In genomic region chr4:24010994-24011393, GRCh38 we compare ENCODE assay signal across 28 cellular contexts.
"Had no signal": no experiment of that assay in that cellular context is flagged by ENCODE, and none has a peak within 500 bp of the region (broad histone marks: within the 10 kb centered on the region; RNA-seq: fewer than 3 reads in every experiment).

No MANE protein-coding gene starts in this region.

- H3K27me3 Mint-ChIP-seq: activated CD4-positive, alpha-beta T cell treated with anti-CD3 and anti-CD28 coated beads, Interleukin-2, amount 10 ng/mL, durations not matched to agents 7 days and 5 days; activated naive CD4-positive, alpha-beta T cell treated with anti-CD3 and anti-CD28 coated beads, Interleukin-2, amount 50 U/mL, for 24 hours; activated naive CD8-positive, alpha-beta T cell treated with anti-CD3 and anti-CD28 coated beads, Interleukin-2, amount 10 ng/mL, durations not matched to agents 7 days and 5 days; activated T-cell treated with anti-CD3 and anti-CD28 coated beads, Interleukin-2, amount 50 U/mL, for 24 hours; central memory CD8-positive, alpha-beta T cell had no signal

- H3K4me1 Mint-ChIP-seq: activated CD4-positive, alpha-beta T cell treated with anti-CD3 and anti-CD28 coated beads for 36 hours; activated CD4-positive, alpha-beta T cell treated with anti-CD3 and anti-CD28 coated beads, Interleukin-2, amount 10 ng/mL, durations not matched to agents 7 days and 5 days; activated naive CD4-positive, alpha-beta T cell treated with anti-CD3 and anti-CD28 coated beads, Interleukin-2, amount 50 U/mL, for 24 hours; activated naive CD8-positive, alpha-beta T cell treated with anti-CD3 and anti-CD28 coated beads, Interleukin-2, amount 10 ng/mL, durations not matched to agents 7 days and 5 days; central memory CD8-positive, alpha-beta T cell had no signal

- H3K4me1 ChIP-seq: ascending aorta, Peyer's patch had no signal

- DNase-seq: activated CD4-positive, alpha-beta T cell treated with anti-CD3 and anti-CD28 coated beads for 36 hours; activated CD4-positive, alpha-beta T cell treated with anti-CD3 and anti-CD28 coated beads, Interleukin-2, amount 10 ng/mL, durations not matched to agents 7 days and 5 days; activated CD4-positive, alpha-beta T cell treated with anti-CD3 and anti-CD28 coated beads, Interleukin-2, amount 50 U/mL, for 48 hours; activated CD8-positive, alpha-beta T cell treated with anti-CD3 and anti-CD28 coated beads, Interleukin-2, amount 10 ng/mL, durations not matched to agents 7 days and 5 days; activated gamma-delta T cell; activated naive CD4-positive, alpha-beta T cell treated with Interleukin-2 at 50 U/mL for 16 hours; activated naive CD8-positive, alpha-beta T cell treated with anti-CD3 and anti-CD28 coated beads, Interleukin-2, amount 10 ng/mL, durations not matched to agents 7 days and 5 days; activated T-cell treated with anti-CD3 and anti-CD28 coated beads, Interleukin-2, amount 50 U/mL, for 24 hours; amygdala; NCI-H1092 treated with DMSO at 0.1 percent for 48 hours; NCI-H146; NCI-H1930; NCI-H2081 treated with DMSO at 0.1 percent for 48 hours; NCI-H345; NCI-H524 treated with DMSO at 0.1 percent for 48 hours; PC-3; Peyer's patch; Right ventricle myocardium superior; SW 1271; T-helper 1 cell; T-helper 2 cell; T-helper 9 cell had no signal

- H3K27ac Mint-ChIP-seq: activated CD4-positive, alpha-beta T cell treated with anti-CD3 and anti-CD28 coated beads for 36 hours; activated CD4-positive, alpha-beta T cell treated with anti-CD3 and anti-CD28 coated beads, Interleukin-2, amount 10 ng/mL, durations not matched to agents 7 days and 5 days; activated CD8-positive, alpha-beta T cell treated with anti-CD3 and anti-CD28 coated beads, Interleukin-2, amount 10 ng/mL, durations not matched to agents 7 days and 5 days; activated naive CD4-positive, alpha-beta T cell treated with anti-CD3 and anti-CD28 coated beads, Interleukin-2, amount 50 U/mL, for 24 hours; activated naive CD8-positive, alpha-beta T cell treated with anti-CD3 and anti-CD28 coated beads, Interleukin-2, amount 10 ng/mL, durations not matched to agents 7 days and 5 days; activated T-cell treated with anti-CD3 and anti-CD28 coated beads, Interleukin-2, amount 50 U/mL, for 24 hours; activated T-helper 2 cell treated with anti-CD3 and anti-CD28 coated beads, Interferon-gamma antibody, Interleukin-2, Interleukin-4, amounts not matched to agents 10 μg/mL and 5 μg/mL and 100 μg/mL, durations not matched to agents 14 hours and 24 hours and 36 hours had no signal

- H3K9me3 ChIP-seq: ascending aorta, Peyer's patch had no signal

- H3K36me3 Mint-ChIP-seq: activated naive CD4-positive, alpha-beta T cell treated with anti-CD3 and anti-CD28 coated beads, Interleukin-2, amount 50 U/mL, for 24 hours; activated naive CD8-positive, alpha-beta T cell treated with anti-CD3 and anti-CD28 coated beads, Interleukin-2, amount 10 ng/mL, durations not matched to agents 7 days and 5 days had no signal

- ATAC-seq: activated CD4-positive, alpha-beta T cell treated with anti-CD3 and anti-CD28 coated beads for 36 hours; activated CD4-positive, CD25-positive, alpha-beta regulatory T cell treated with anti-CD3 and anti-CD28 coated beads, Interleukin-2, amount 50 U/mL, for 24 hours; activated CD8-positive, alpha-beta T cell treated with anti-CD3 and anti-CD28 coated beads, Interleukin-2, amount 10 ng/mL, durations not matched to agents 7 days and 5 days; PC-3 had no signal

- H3K4me3 Mint-ChIP-seq: activated CD4-positive, alpha-beta T cell treated with anti-CD3 and anti-CD28 coated beads for 36 hours; activated CD4-positive, alpha-beta T cell treated with anti-CD3 and anti-CD28 coated beads, Interleukin-2, amount 10 ng/mL, durations not matched to agents 7 days and 5 days; activated CD8-positive, alpha-beta T cell treated with anti-CD3 and anti-CD28 coated beads, Interleukin-2, amount 10 ng/mL, durations not matched to agents 7 days and 5 days; activated naive CD4-positive, alpha-beta T cell treated with anti-CD3 and anti-CD28 coated beads, Interleukin-2, amount 50 U/mL, for 24 hours; activated naive CD8-positive, alpha-beta T cell treated with anti-CD3 and anti-CD28 coated beads, Interleukin-2, amount 10 ng/mL, durations not matched to agents 7 days and 5 days; activated T-cell treated with anti-CD3 and anti-CD28 coated beads, Interleukin-2, amount 50 U/mL, for 24 hours; central memory CD8-positive, alpha-beta T cell had no signal

- H3K9me3 Mint-ChIP-seq: activated CD4-positive, alpha-beta T cell treated with anti-CD3 and anti-CD28 coated beads, Interleukin-2, amount 10 ng/mL, durations not matched to agents 7 days and 5 days; activated naive CD4-positive, alpha-beta T cell treated with anti-CD3 and anti-CD28 coated beads, Interleukin-2, amount 50 U/mL, for 24 hours; activated naive CD8-positive, alpha-beta T cell treated with anti-CD3 and anti-CD28 coated beads, Interleukin-2, amount 10 ng/mL, durations not matched to agents 7 days and 5 days; activated T-helper 2 cell treated with anti-CD3 and anti-CD28 coated beads, Interferon-gamma antibody, Interleukin-2, Interleukin-4, amounts not matched to agents 10 μg/mL and 5 μg/mL and 100 μg/mL, durations not matched to agents 14 hours and 24 hours and 36 hours had no signal

- H3K27ac ChIP-seq: ascending aorta, cardiac muscle cell, Peyer's patch had no signal

- H3K27me3 ChIP-seq: ascending aorta, cardiac muscle cell, Peyer's patch had no signal
